ENCODE assay signal across 17 cellular contexts in genomic region chr16:10922328-10923145, GRCh38. TPM values are rescaled to one million over a fixed set of nuclear protein-coding genes. Genes with fewer than 3 reads are reported as not detected.
A peak's percentile ranks its signal among the peaks of the same experiment; 100 is the strongest.
DNase-seq lines count a peak whose midpoint lies in the region; ATAC-seq, FAIRE-seq and TF ChIP-seq lines count a peak whose summit lies in the region.
"Had no signal": no experiment of that assay in that cellular context is flagged by ENCODE, and none has a peak within 500 bp of the region (broad histone marks: within the 10 kb centered on the region; RNA-seq: fewer than 3 reads in every experiment).

No MANE protein-coding gene starts in this region.

- H3K36me3 ChIP-seq in GM12878 (ENCODE audit: control insufficient read depth in 2 of 2, insufficient read depth in 2 of 2, low read length in 1 of 2): peaks cover 38 to 39% of the 10 kb centered on the region in 2 experiments
- H3K36me3 ChIP-seq in skeletal muscle tissue (ENCODE audit: control insufficient read depth in 3 of 3, insufficient read depth in 3 of 3, low read length in 3 of 3): peaks cover 17 to 29% (median 21%) of the 10 kb centered on the region in 3 donors
- peaks cover 9% of the 10 kb centered on the region for H3K36me3 ChIP-seq in endodermal cell (ENCODE audit: control insufficient read depth, insufficient read depth, low read length)

- CTCF ChIA-PET in GM12878 (lab: Yijun Ruan, JAX): interaction anchor here (0.9 to 3.1 kb wide), 4 partner anchors 25 to 407 kb away, joined by 3 to 13 read pairs (median 4); no protein-coding TSS in a partner anchor

- intact Hi-C loops in GM12878 (cut with micrococcal nuclease; ENCODE audit: unreplicated experiment): no loop called here

- in situ Hi-C loops in GM12878 (cut with MboI): no loop called here

- peak; percentile 37; the same call in 1 of the 2 replicates for TF ChIP-seq POLR2A in GM12878 (IDR thresholded peaks at IDR 0.05; ENCODE audit: low read depth, low read length)

- H3K4me1 ChIP-seq in GM12878 (ENCODE audit: control insufficient read depth, insufficient read depth, low read length) (peaks cover 7% of the 10 kb centered on the region), skeletal muscle tissue (ENCODE audit: control insufficient read depth in 3 of 3, insufficient read depth in 3 of 3, low read length in 3 of 3) (peaks cover 50 to 69% (median 60%) of the 10 kb centered on the region in 3 donors), endodermal cell (ENCODE audit: control insufficient read depth, insufficient read depth, low read length) (no peaks in the 10 kb centered on the region)

- no peaks in the 10 kb centered on the region for H3K27me3 Mint-ChIP-seq in endodermal cell (ENCODE audit: insufficient read depth)
- H3K27me3 Mint-ChIP-seq: CD8-positive, alpha-beta memory T cell had no signal

- H2AFZ ChIP-seq in GM12878 (ENCODE audit: control insufficient read depth, low read depth, low read length): no peak overlapping the region

- H3K27ac ChIP-seq in GM12878 (ENCODE audit: control insufficient read depth, insufficient read depth): no peak overlapping the region
- H3K27ac ChIP-seq in skeletal muscle tissue (ENCODE audit: low read depth, low read length): peak overlapping the region; percentile 96
- H3K27ac ChIP-seq in endodermal cell (ENCODE audit: low read depth, low read length): no peak overlapping the region
- H3K27ac ChIP-seq: SK-N-MC had no signal

- TF ChIP-seq RAD21 in GM12878 (IDR thresholded peaks at IDR 0.05; ENCODE audit: insufficient read depth, low read depth, low read length): no peak

- no peak for ATAC-seq in GM12878
- ATAC-seq in GM21528 (IDR thresholded peaks at IDR 0.05; ENCODE audit: low FRiP score, unreplicated experiment): no peak
- ATAC-seq: natural killer cell had no signal

- DNase-seq in EH (ENCODE audit: low read depth) (peak; percentile 55), GM12878 (ENCODE audit: low read depth, low spot score) (no peak), hepatic stellate cell (ENCODE audit: low spot score) (peak; percentile 31), GM20000 (ENCODE audit: low spot score) (no peak), mesenteric fat pad (ENCODE audit: low spot score) (no peak), endodermal cell (no peak)
- DNase-seq: activated CD4-positive, CD25-positive, alpha-beta regulatory T cell treated with anti-CD3 and anti-CD28 coated beads, Interleukin-2, amount 50 U/mL, for 72 hours; activated T-cell treated with anti-CD3 and anti-CD28 coated beads, Interleukin-2, amount 50 U/mL, for 48 hours; CD8-positive, alpha-beta memory T cell; natural killer cell; NCI-H1436 treated with DMSO at 0.1 percent for 48 hours; NK-92 treated with Interleukin-12 subunit alpha and Interleukin-12 subunit beta, amount 100 ng/mL, for 24 hours; stimulated activated CD8-positive, alpha-beta memory T cell treated with anti-CD3 and anti-CD28 coated beads, Interleukin-4, amount 100 ng/mL, for 48 hours had no signal

- H3K4me2 ChIP-seq in GM12878 (ENCODE audit: control insufficient read depth, insufficient read depth): no peak overlapping the region

- H3K4me1 Mint-ChIP-seq in endodermal cell: no peaks in the 10 kb centered on the region

- H3K27me3 ChIP-seq in GM12878 (replicated peaks in 1 of 2; ENCODE audit: control insufficient read depth in 2 of 2, insufficient read depth in 2 of 2, low read length in 1 of 2) (no peaks in the 10 kb centered on the region), skeletal muscle tissue (ENCODE audit: control insufficient read depth in 3 of 3, insufficient read depth in 3 of 3, low read length in 3 of 3) (no peaks in the 10 kb centered on the region), endodermal cell (ENCODE audit: control insufficient read depth, insufficient read depth, low read length, poor library complexity, severe bottlenecking) (no peaks in the 10 kb centered on the region)

- no peak overlapping the region for H3K27ac Mint-ChIP-seq in endodermal cell
- H3K27ac Mint-ChIP-seq: natural killer cell had no signal

- no peak for FAIRE-seq in GM12878 (lab: Jason Lieb, UNC)
- FAIRE-seq: HTR-8/SVneo had no signal

- H3K9me3 ChIP-seq in GM12878 (replicated peaks; ENCODE audit: control insufficient read depth, insufficient read depth, low read length) (no peaks in the 10 kb centered on the region), skeletal muscle tissue (ENCODE audit: control insufficient read depth in 3 of 3, low read length in 3 of 3) (no peaks in the 10 kb centered on the region), endodermal cell (ENCODE audit: control insufficient read depth, low read length) (no peaks in the 10 kb centered on the region)

- H3K9me3 Mint-ChIP-seq in endodermal cell: no peaks in the 10 kb centered on the region
- H3K9me3 Mint-ChIP-seq: CD8-positive, alpha-beta memory T cell; natural killer cell had no signal

- RAD21 ChIA-PET in GM12878 (lab: Charles Lee; ENCODE audit: unreplicated experiment): no interaction called here

- no peak overlapping the region for H3K4me3 Mint-ChIP-seq in endodermal cell
- H3K4me3 Mint-ChIP-seq: CD8-positive, alpha-beta memory T cell; natural killer cell had no signal

- H3K79me2 ChIP-seq in GM12878 (ENCODE audit: control insufficient read depth, insufficient read depth, low read length): no peaks in the 10 kb centered on the region

- H3K4me3 ChIP-seq in GM12878: no peak overlapping the region
- H3K4me3 ChIP-seq in skeletal muscle tissue (ENCODE audit: low read length in 3 of 3): no peak overlapping the region
- H3K4me3 ChIP-seq in endodermal cell (ENCODE audit: low read length): no peak overlapping the region
- H3K4me3 ChIP-seq: SK-N-MC had no signal

- no peaks in the 10 kb centered on the region for H4K20me1 ChIP-seq in GM12878 (ENCODE audit: control insufficient read depth, insufficient read depth)

- TF ChIP-seq CTCF in GM12878 (IDR thresholded peaks at IDR 0.05 in 2 of 3, conservative IDR thresholded peaks at IDR 0.05 in 1 of 3; ENCODE audit: control insufficient read depth in 2 of 3, extremely low read depth in 1 of 3, insufficient read depth in 1 of 3, low read depth in 3 of 3, low read length in 3 of 3) (no peak), GM20000 (IDR thresholded peaks at IDR 0.05; ENCODE audit: extremely low read depth, missing control alignments) (no peak), endodermal cell (conservative IDR thresholded peaks at IDR 0.05) (no peak)

- H3K36me3 Mint-ChIP-seq in endodermal cell (ENCODE audit: low read depth): peaks cover 18% of the 10 kb centered on the region
- H3K36me3 Mint-ChIP-seq: natural killer cell had no signal

- no peak for TF ChIP-seq EP300 in GM12878 (IDR thresholded peaks at IDR 0.05; ENCODE audit: borderline replicate concordance in 1 of 2, control insufficient read depth in 1 of 2, low read depth in 2 of 2, low read length in 2 of 2)

- no TSS peak for BruUV-seq in GM12878 (replicated peaks; lab: Mats Ljungman, UMichigan)

- WGBS in GM12878 (ENCODE audit: insufficient coverage, insufficient replicate concordance, low lambda C conversion rate, missing lambda C conversion rate): 91% methylated on average over 14 of the region's 14 CpGs
- 93% methylated on average over 8 to 14 of the region's 14 CpGs for WGBS in endodermal cell (ENCODE audit: insufficient coverage in 1 of 2, insufficient read length in 1 of 2), 2 experiments

- POLR2A ChIA-PET in GM12878 (lab: Charles Lee): interaction anchor here (0.5 to 2.8 kb wide), 5 partner anchors 8 to 149 kb away, joined by 3 to 10 read pairs (median 3); no protein-coding TSS in a partner anchor

- no peak overlapping the region for H3K9ac ChIP-seq in GM12878 (ENCODE audit: control insufficient read depth, insufficient read depth, low read length)
- H3K9ac ChIP-seq in skeletal muscle tissue (ENCODE audit: low read depth in 1 of 3, low read length in 3 of 3): peak overlapping the region; percentile 36 to 77 (median 69)
- H3K9ac ChIP-seq in endodermal cell (ENCODE audit: extremely low read depth, low read length, poor library complexity, severe bottlenecking): no peak overlapping the region

- SMC1A ChIA-PET in GM12878 (lab: Charles Lee; ENCODE audit: uncharacterized antibody, unreplicated experiment): interaction anchor here (0.9 to 1.9 kb wide), 4 partner anchors 9 to 47 kb away, joined by 3 to 9 read pairs (median 4); no protein-coding TSS in a partner anchor

RNA-seq across cellular contexts. Expression of gene DEXI, which starts 19.7 kb away (rescaled TPM):
- 26.1 and 29.0 TPM in 2 replicates for total RNA-seq in GM12878 (2013; cell fraction: nucleolus; rRNA removed)
- 26.3 and 28.6 TPM in 2 replicates for total RNA-seq in GM12878 (2014; rRNA removed)
- total RNA-seq in GM12878 (2014; rRNA removed; fragmentation: Illumina TruSeq; extraction: Trizol): 17.0 and 17.3 TPM in 2 replicates
- 22.7 and 24.2 TPM in 2 replicates for total RNA-seq in GM12878 (2021)
- polyA plus RNA-seq in GM12878 (2011; ENCODE audit: low read depth): 7.1 TPM
- polyA plus RNA-seq in GM12878 (2011; rRNA removed): 11.4 and 15.2 TPM in 2 replicates
- polyA plus RNA-seq in GM12878 (2011; cell fraction: cytosol; rRNA removed): 21.8 and 24.6 TPM in 2 replicates
- 37.7 and 44.3 TPM in 2 replicates for polyA plus RNA-seq in GM12878 (2011; cell fraction: nucleus; rRNA removed)
- polyA plus RNA-seq in GM12878 (2012): 15.5 and 16.1 TPM in 2 replicates
- 17.8 and 21.7 TPM in 2 replicates for polyA plus RNA-seq in GM12878 (2014; fragmentation: Illumina TruSeq; extraction: Trizol)
- polyA plus RNA-seq in GM12878 (2014; fragmentation: Nextera tagmentation; extraction: Ambion mirVana): 1 to 10 TPM; 1.4 to 4.3 TPM
- polyA plus RNA-seq in GM12878 (2014; rRNA removed): 22.9 and 25.7 TPM in 2 replicates
- polyA plus RNA-seq in GM12878 (2016; fragmentation: Nextera tagmentation; extraction: Ambion mirVana): 10 to 100 TPM; 14.0 to 19.8 TPM
- polyA minus RNA-seq in GM12878 (2011; rRNA and poly(A)+ RNA removed): 18.1 and 24.7 TPM in 2 replicates
- 9.6 and 11.0 TPM in 2 replicates for polyA minus RNA-seq in GM12878 (2011; cell fraction: cytosol; rRNA and poly(A)+ RNA removed)
- 14.1 and 21.8 TPM in 2 replicates for polyA minus RNA-seq in GM12878 (2011; cell fraction: nucleus; rRNA and poly(A)+ RNA removed)
- 42.8 TPM for total RNA-seq in skeletal muscle tissue
- 41.6 TPM for total RNA-seq in mesenteric fat pad
- 10 to 100 TPM; 31.5 to 32.0 TPM for total RNA-seq in endodermal cell
- 33.2 TPM for polyA plus RNA-seq in endodermal cell (2013, experiment 1 of 2)
- 31.2 TPM for polyA plus RNA-seq in endodermal cell (2013, experiment 2 of 2)

RNA-seq across cellular contexts. Expression of gene CLEC16A, which starts 21.8 kb away (rescaled TPM):
- 277 and 301 TPM in 2 replicates for total RNA-seq in GM12878 (2013; cell fraction: nucleolus; rRNA removed)
- total RNA-seq in GM12878 (2014; rRNA removed) (17.1 and 17.6 TPM in 2 replicates), GM12878 (2014; rRNA removed; fragmentation: Illumina TruSeq; extraction: Trizol) (14.1 and 14.6 TPM in 2 replicates), GM12878 (2021) (28.7 and 30.0 TPM in 2 replicates), skeletal muscle tissue (14.6 TPM), mesenteric fat pad (27.5 TPM), endodermal cell (10 to 100 TPM; 19.5 to 28.3 TPM)
- polyA plus RNA-seq in GM12878 (2011; ENCODE audit: low read depth): 5.6 TPM
- polyA plus RNA-seq in GM12878 (2011; rRNA removed) (16.4 and 20.2 TPM in 2 replicates), GM12878 (2014; fragmentation: Illumina TruSeq; extraction: Trizol) (19.3 and 20.5 TPM in 2 replicates), GM12878 (2014; fragmentation: Nextera tagmentation; extraction: Ambion mirVana) (1 to 10 TPM; 1.5 to 3.1 TPM), GM12878 (2014; rRNA removed) (18.1 and 18.7 TPM in 2 replicates), GM12878 (2016; fragmentation: Nextera tagmentation; extraction: Ambion mirVana) (10 to 100 TPM; 27.1 to 28.8 TPM)
- polyA plus RNA-seq in GM12878 (2011; cell fraction: cytosol; rRNA removed): 17.6 and 21.8 TPM in 2 replicates
- polyA plus RNA-seq in GM12878 (2011; cell fraction: nucleus; rRNA removed): 39.8 and 50.1 TPM in 2 replicates
- 11.8 and 12.2 TPM in 2 replicates for polyA plus RNA-seq in GM12878 (2012)
- polyA minus RNA-seq in GM12878 (2011; rRNA and poly(A)+ RNA removed): 117 and 120 TPM in 2 replicates
- polyA minus RNA-seq in GM12878 (2011; cell fraction: cytosol; rRNA and poly(A)+ RNA removed): 46.5 and 51.2 TPM in 2 replicates
- polyA minus RNA-seq in GM12878 (2011; cell fraction: nucleus; rRNA and poly(A)+ RNA removed): 42.9 and 65.1 TPM in 2 replicates
- 15.6 TPM for polyA plus RNA-seq in endodermal cell (2013, experiment 1 of 2)
- 15.2 TPM for polyA plus RNA-seq in endodermal cell (2013, experiment 2 of 2)

RNA-seq across cellular contexts. Expression of gene CIITA, which starts 45.5 kb away (rescaled TPM):
- total RNA-seq in GM12878 (2013; cell fraction: nucleolus; rRNA removed): 733 and 778 TPM in 2 replicates
- total RNA-seq in GM12878 (2014; rRNA removed): 49.6 and 51.4 TPM in 2 replicates
- 31.0 and 37.4 TPM in 2 replicates for total RNA-seq in GM12878 (2014; rRNA removed; fragmentation: Illumina TruSeq; extraction: Trizol)
- 84.6 and 95.8 TPM in 2 replicates for total RNA-seq in GM12878 (2021)
- 32.4 TPM for polyA plus RNA-seq in GM12878 (2011; ENCODE audit: low read depth)
- polyA plus RNA-seq in GM12878 (2011; rRNA removed): 139 and 145 TPM in 2 replicates
- 85.3 and 89.0 TPM in 2 replicates for polyA plus RNA-seq in GM12878 (2011; cell fraction: cytosol; rRNA removed)
- polyA plus RNA-seq in GM12878 (2011; cell fraction: nucleus; rRNA removed): 371 and 391 TPM in 2 replicates
- polyA plus RNA-seq in GM12878 (2012): 50.3 and 56.0 TPM in 2 replicates
- 35.7 and 51.1 TPM in 2 replicates for polyA plus RNA-seq in GM12878 (2014; fragmentation: Illumina TruSeq; extraction: Trizol)
- 10 to 100 TPM; 11.5 to 12.5 TPM for polyA plus RNA-seq in GM12878 (2014; fragmentation: Nextera tagmentation; extraction: Ambion mirVana)
- 74.5 and 82.5 TPM in 2 replicates for polyA plus RNA-seq in GM12878 (2014; rRNA removed)
- 10 to 100 TPM; 45.3 to 48.2 TPM for polyA plus RNA-seq in GM12878 (2016; fragmentation: Nextera tagmentation; extraction: Ambion mirVana)
- polyA minus RNA-seq in GM12878 (2011; rRNA and poly(A)+ RNA removed): 158 and 163 TPM in 2 replicates
- polyA minus RNA-seq in GM12878 (2011; cell fraction: cytosol; rRNA and poly(A)+ RNA removed): 30.1 and 45.4 TPM in 2 replicates
- 156 and 242 TPM in 2 replicates for polyA minus RNA-seq in GM12878 (2011; cell fraction: nucleus; rRNA and poly(A)+ RNA removed)
- 1.0 TPM for total RNA-seq in skeletal muscle tissue
- 10.0 TPM for total RNA-seq in mesenteric fat pad
- total RNA-seq in endodermal cell: under 1 TPM in 1 of 2 donors, not detected in 1; 0.26 TPM
- polyA plus RNA-seq in endodermal cell (2013, experiment 1 of 2): not detected
- polyA plus RNA-seq in endodermal cell (2013, experiment 2 of 2): not detected

Comparison
In these comparisons a context has a peak if more than half of its experiments do, and no peak if none do; other contexts are left out.
1. DNase-seq: peak in EH (single experiment) and hepatic stellate cell (single experiment); none in GM12878 (single experiment), GM20000 (single experiment), mesenteric fat pad (single experiment) and endodermal cell (single experiment).
2. H3K9ac ChIP-seq: peak in skeletal muscle tissue (3 of 3); none in GM12878 (single experiment) and endodermal cell (single experiment).